Comparison of ENCODE assay signal across 31 cellular contexts in the genomic region with DNA sequence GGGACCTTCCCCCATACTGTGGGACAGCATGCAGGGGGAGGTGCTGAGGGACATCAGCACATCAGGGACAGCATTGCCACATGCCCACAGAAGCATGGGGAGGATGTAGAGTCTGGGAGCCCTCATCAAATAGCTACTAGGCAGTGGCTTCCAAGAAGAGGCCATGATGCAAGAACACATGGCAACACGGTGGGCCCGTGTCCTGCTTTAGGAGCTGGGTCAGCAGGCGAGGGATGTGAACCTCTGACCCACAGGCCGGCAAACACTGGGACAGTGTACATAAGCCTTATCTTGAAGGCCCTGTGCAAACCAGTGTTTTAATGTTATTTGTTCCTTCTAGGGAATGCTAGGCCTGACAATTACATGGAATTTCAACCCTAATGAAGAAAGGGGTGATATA.
"Had no signal": no experiment of that assay in that cellular context is flagged by ENCODE, and none has a peak within 500 bp of the region (broad histone marks: within the 10 kb centered on the region; RNA-seq: fewer than 3 reads in every experiment).

No MANE protein-coding gene starts in this region.

- H3K27me3 Mint-ChIP-seq: progenitor cell of endocrine pancreas had no signal

- H3K79me2 ChIP-seq: parathyroid adenoma had no signal

- H3K36me3 Mint-ChIP-seq: naive B cell; naive thymus-derived CD8-positive, alpha-beta T cell; natural killer cell treated with Interleukin-12 subunit alpha and Interleukin-12 subunit beta and Interleukin-15 and Interleukin-18, amount 100 ng/mL, for 72 hours; stimulated activated naive B cell treated with anti-CD40 and anti-IgM and Interleukin-4, amounts not matched to agents 10 μg/mL and 1 μg/mL and 100 μg/mL, for 72 hours; type B pancreatic cell had no signal

- H3K9ac ChIP-seq: parathyroid adenoma had no signal

- H3K4me1 ChIP-seq: parathyroid adenoma, spleen, tibial nerve, upper lobe of right lung, uterus had no signal

- H3K4me1 Mint-ChIP-seq: naive B cell; naive thymus-derived CD8-positive, alpha-beta T cell; stimulated activated naive B cell treated with anti-CD40 and anti-IgM and Interleukin-4, amounts not matched to agents 10 μg/mL and 1 μg/mL and 100 μg/mL, for 72 hours had no signal

- DNase-seq: naive B cell; naive thymus-derived CD8-positive, alpha-beta T cell; nephron progenitor cell; occipital lobe; ovary; posterior cingulate gyrus; psoas muscle; spleen; stimulated activated CD4-positive, alpha-beta T cell treated with anti-CD3 and anti-CD28 coated beads, Interleukin-12 subunit alpha, Interleukin-12 subunit beta, amount 100 ng/mL, for 4 hours; stimulated activated CD4-positive, alpha-beta T cell treated with anti-CD3 and anti-CD28 coated beads, Interleukin-1b, Interleukin-23, amount 100 ng/mL, for 48 hours; stimulated activated CD4-positive, alpha-beta T cell treated with anti-CD3 and anti-CD28 coated beads, Interleukin-4, amount 100 ng/mL, for 1 hour; stimulated activated CD4-positive, alpha-beta T cell treated with anti-CD3 and anti-CD28 coated beads, Interleukin-4, amount 100 ng/mL, for 4 hours; stimulated activated CD8-positive, alpha-beta memory T cell treated with anti-CD3 and anti-CD28 coated beads, Interleukin-4, amount 100 ng/mL, for 48 hours; stimulated activated naive B cell treated with anti-CD40 and anti-IgM and Interleukin-4, amounts not matched to agents 10 μg/mL and 1 μg/mL and 100 μg/mL, for 72 hours; stimulated activated naive CD4-positive, alpha-beta T cell treated with Interleukin-2 at 50 U/mL for 16 hours; stomach; thyroid gland; upper lobe of right lung; uterus had no signal

- H3K9me3 Mint-ChIP-seq: natural killer cell treated with Interleukin-12 subunit alpha and Interleukin-12 subunit beta and Interleukin-15 and Interleukin-18, amount 100 ng/mL, for 72 hours; nephron progenitor cell; stimulated activated naive B cell treated with anti-CD40 and anti-IgM and Interleukin-4, amounts not matched to agents 10 μg/mL and 1 μg/mL and 100 μg/mL, for 72 hours; stimulated activated naive CD8-positive, alpha-beta T cell treated with anti-CD3 and anti-CD28 coated beads, Interleukin-15, Interleukin-2, amounts not matched to agents 100 ng/mL and 50 ng/mL, for 24 hours; type B pancreatic cell had no signal

- H3K27ac Mint-ChIP-seq: naive B cell; naive thymus-derived CD8-positive, alpha-beta T cell; natural killer cell treated with Interleukin-12 subunit alpha and Interleukin-12 subunit beta and Interleukin-15 and Interleukin-18, amount 100 ng/mL, for 72 hours; nephron progenitor cell; stimulated activated naive B cell treated with anti-CD40 and anti-IgM and Interleukin-4, amounts not matched to agents 10 μg/mL and 1 μg/mL and 100 μg/mL, for 72 hours; stimulated activated naive CD8-positive, alpha-beta T cell treated with anti-CD3 and anti-CD28 coated beads, Interleukin-15, Interleukin-2, amounts not matched to agents 100 ng/mL and 50 ng/mL, for 24 hours; type B pancreatic cell had no signal

- H3K4me2 ChIP-seq: smooth muscle cell had no signal

- H3K4me3 ChIP-seq: ovary, psoas muscle, skin epidermis, smooth muscle cell, spleen, stomach, thoracic aorta, thyroid gland, tibial nerve, upper lobe of right lung, uterus had no signal

- H3K36me3 ChIP-seq: ovary, spleen, stomach, thoracic aorta, thyroid gland, tibial nerve, upper lobe of right lung, uterus had no signal

- ATAC-seq: naive thymus-derived CD8-positive, alpha-beta T cell; natural killer cell treated with Interleukin-12 subunit alpha and Interleukin-12 subunit beta and Interleukin-15 and Interleukin-18, amount 100 ng/mL, for 72 hours; psoas muscle; right cardiac atrium; sciatic nerve; stimulated activated naive B cell treated with anti-CD40 and anti-IgM and Interleukin-4, amounts not matched to agents 10 μg/mL and 1 μg/mL and 100 μg/mL, for 72 hours; upper lobe of right lung had no signal

- H3K4me3 Mint-ChIP-seq: naive B cell; naive thymus-derived CD8-positive, alpha-beta T cell; natural killer cell treated with Interleukin-12 subunit alpha and Interleukin-12 subunit beta and Interleukin-15 and Interleukin-18, amount 100 ng/mL, for 72 hours; nephron progenitor cell; neural crest cell; stimulated activated naive B cell treated with anti-CD40 and anti-IgM and Interleukin-4, amounts not matched to agents 10 μg/mL and 1 μg/mL and 100 μg/mL, for 72 hours; stimulated activated naive CD8-positive, alpha-beta T cell treated with anti-CD3 and anti-CD28 coated beads, Interleukin-15, Interleukin-2, amounts not matched to agents 100 ng/mL and 50 ng/mL, for 24 hours; type B pancreatic cell had no signal

- H3K27me3 ChIP-seq: ovary, stomach, thyroid gland, tibial nerve, upper lobe of right lung, uterus had no signal

- H3K9me3 ChIP-seq: ovary, psoas muscle, stomach, thoracic aorta, thyroid gland, tibial nerve, upper lobe of right lung, uterus had no signal

- H2AFZ ChIP-seq: parathyroid adenoma had no signal

- H3K27ac ChIP-seq: ovary, parathyroid adenoma, psoas muscle, skin epidermis, spleen, stomach, thoracic aorta, thyroid gland, tibial nerve, upper lobe of right lung, uterus had no signal
